Comparison of ENCODE assay signal across 8 cellular contexts in genomic region chr7:70696139-70696782, GRCh38.
DNase-seq lines count a peak whose midpoint lies in the region; ATAC-seq and TF ChIP-seq lines count a peak whose summit lies in the region.

No MANE protein-coding gene starts in this region.

- no peak overlapping the region for H3K27ac ChIP-seq in CD8-positive, alpha-beta T cell (ENCODE audit: low read depth, low read length)
- peak overlapping the region; percentile 88 for H3K27ac ChIP-seq in KMS-11

- no peak for ATAC-seq in CD8-positive, alpha-beta T cell
- ATAC-seq in natural killer cell (no peak), GM18868 (IDR thresholded peaks at IDR 0.05; ENCODE audit: unreplicated experiment) (no peak), HG02798 (IDR thresholded peaks at IDR 0.05; ENCODE audit: poor library complexity, unreplicated experiment) (no peak)

- H4K20me1 ChIP-seq in KMS-11 (ENCODE audit: insufficient read depth), result peaks cover 22% of the 10 kb centered on the region

- H3K27me3 Mint-ChIP-seq in CD8-positive, alpha-beta T cell (ENCODE audit: low read depth), result peaks cover 28% of the 10 kb centered on the region
- no peaks in the 10 kb centered on the region for H3K27me3 Mint-ChIP-seq in natural killer cell (ENCODE audit: low read depth in 2 of 2)

- peaks cover 31% of the 10 kb centered on the region for H3K4me1 Mint-ChIP-seq in CD8-positive, alpha-beta T cell (ENCODE audit: low read depth)
- H3K4me1 Mint-ChIP-seq in natural killer cell, result peaks cover 41 to 49% of the 10 kb centered on the region in 2 donors

- POLR2A ChIA-PET in CD8-positive, alpha-beta T cell (lab: Charles Lee), result no interaction called here

- H3K9me3 ChIP-seq in CD8-positive, alpha-beta T cell (ENCODE audit: low read length), result no peaks in the 10 kb centered on the region

- TF ChIP-seq CTCF in CD8-positive, alpha-beta T cell (IDR thresholded peaks at IDR 0.05), result no peak
- no peak for TF ChIP-seq CTCF in KMS-11 (conservative IDR thresholded peaks at IDR 0.05; ENCODE audit: low read depth, low read length)
- TF ChIP-seq CTCF in choroid plexus epithelial cell (conservative IDR thresholded peaks at IDR 0.05; ENCODE audit: low read depth, low read length), result no peak
- TF ChIP-seq CTCF in natural killer cell (IDR thresholded peaks at IDR 0.05), result no peak

- peaks cover 8% of the 10 kb centered on the region for H3K4me1 ChIP-seq in CD8-positive, alpha-beta T cell (ENCODE audit: insufficient read depth, low read length)
- H3K4me1 ChIP-seq in KMS-11 (ENCODE audit: low read depth, poor library complexity, severe bottlenecking), result peaks cover 46% of the 10 kb centered on the region

- CTCF ChIA-PET in CD8-positive, alpha-beta T cell (lab: Charles Lee), result interaction anchor here (0.8 to 1.4 kb wide), 2 partner anchors 16 to 111 kb away, joined by 3 read pairs; no protein-coding TSS in a partner anchor

- no peak overlapping the region for H3K27ac Mint-ChIP-seq in CD8-positive, alpha-beta T cell
- peak overlapping the region; percentile 83 to 96 for H3K27ac Mint-ChIP-seq in natural killer cell

- peak overlapping the region; percentile 95 for H3K4me2 ChIP-seq in KMS-11

- DNase-seq in CD8-positive, alpha-beta T cell, result no peak
- DNase-seq in choroid plexus epithelial cell (ENCODE audit: low read depth) (peak; percentile 24), natural killer cell (no peak), hippocampal formation (lab: John Stamatoyannopoulos, UW) (no peak), HuH-7.5 (ENCODE audit: low spot score) (no peak)

- H3K4me3 ChIP-seq in CD8-positive, alpha-beta T cell (ENCODE audit: low read depth, low read length), result no peak overlapping the region
- H3K4me3 ChIP-seq in KMS-11 (IDR thresholded peaks at IDR 0.05; ENCODE audit: insufficient read depth, low read depth, low read length), result peak overlapping the region; percentile 29
- peak overlapping the region; percentile 76 for H3K4me3 ChIP-seq in choroid plexus epithelial cell (ENCODE audit: low read depth, low read length)

- peaks cover 67% of the 10 kb centered on the region for H3K79me2 ChIP-seq in KMS-11 (ENCODE audit: insufficient read depth, low read depth)

- intact Hi-C loops in CD8-positive, alpha-beta T cell (cut with DNase I, micrococcal nuclease), result loop anchor here (5.0 to 10.0 kb wide), 3 partner anchors 109 to 871 kb away; no protein-coding TSS in a partner anchor
- intact Hi-C loops in natural killer cell (cut with micrococcal nuclease), result loop anchor here (5.0 to 10.0 kb wide), 8 partner anchors 99 to 631 kb away; no protein-coding TSS in a partner anchor

- peak overlapping the region; percentile 90 for H3K4me3 Mint-ChIP-seq in CD8-positive, alpha-beta T cell
- peak overlapping the region; percentile 100 for H3K4me3 Mint-ChIP-seq in natural killer cell

- H2AFZ ChIP-seq in KMS-11 (ENCODE audit: low read depth), result no peak overlapping the region

- no peaks in the 10 kb centered on the region for H3K27me3 ChIP-seq in CD8-positive, alpha-beta T cell (ENCODE audit: insufficient read depth, low read length)
- no peaks in the 10 kb centered on the region for H3K27me3 ChIP-seq in KMS-11 (ENCODE audit: insufficient read depth, low read depth)

- peaks cover 2% of the 10 kb centered on the region for H3K36me3 Mint-ChIP-seq in CD8-positive, alpha-beta T cell
- H3K36me3 Mint-ChIP-seq in natural killer cell, result peaks cover 6% of the 10 kb centered on the region

- H3K9ac ChIP-seq in KMS-11, result peak overlapping the region; percentile 98

- no peaks in the 10 kb centered on the region for H3K9me3 Mint-ChIP-seq in CD8-positive, alpha-beta T cell
- H3K9me3 Mint-ChIP-seq in natural killer cell, result no peaks in the 10 kb centered on the region

- no peaks in the 10 kb centered on the region for H3K36me3 ChIP-seq in CD8-positive, alpha-beta T cell (ENCODE audit: insufficient read depth, low read length)
- peaks cover 7% of the 10 kb centered on the region; the same call in 1 of the 2 replicates for H3K36me3 ChIP-seq in KMS-11 (ENCODE audit: insufficient read depth)
